In the genomic region with DNA sequence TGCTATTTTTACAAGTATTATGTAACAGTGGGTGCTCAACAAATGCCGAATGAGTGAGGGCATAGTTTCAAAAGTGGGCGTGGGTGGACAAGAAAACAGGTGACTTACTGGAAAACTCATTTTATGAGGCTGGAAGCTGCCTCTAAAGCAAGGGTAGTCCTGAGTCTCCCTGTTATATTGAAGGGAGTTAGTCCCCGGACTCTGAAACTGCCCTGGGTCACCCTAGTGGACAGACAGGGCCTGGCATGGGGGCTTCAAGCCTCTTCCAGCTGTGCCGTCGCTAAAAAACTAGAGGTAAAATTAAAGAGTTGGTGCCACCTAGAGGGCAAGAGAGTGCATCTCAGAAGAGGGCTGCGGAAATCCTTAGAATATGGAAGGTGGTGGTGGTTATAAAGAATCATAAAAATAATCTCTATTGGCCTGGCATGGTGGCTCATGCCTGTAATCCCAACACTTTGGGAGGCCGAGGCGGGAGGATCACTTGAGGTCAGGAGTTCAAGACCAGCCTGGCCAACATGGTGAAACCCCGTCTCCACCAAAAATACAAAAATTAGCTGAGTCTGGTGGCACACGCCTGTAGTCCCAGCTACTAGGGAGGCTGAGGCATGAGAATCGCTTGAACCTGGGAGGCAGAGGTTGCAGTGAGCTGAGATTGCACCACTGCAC, we compare ENCODE assay signal across 8 cellular contexts. TPM values are rescaled to one million over a fixed set of nuclear protein-coding genes. Genes with fewer than 3 reads are reported as not detected.
A peak's percentile ranks its signal among the peaks of the same experiment; 100 is the strongest.
DNase-seq lines count a peak whose midpoint lies in the region; ATAC-seq, FAIRE-seq and TF ChIP-seq lines count a peak whose summit lies in the region.
"Not testable (repeated sequence)": the region's sequence is repeated elsewhere in the genome, so short reads cannot be mapped to it uniquely, and the experiment has no call there.

No MANE protein-coding gene starts in this region.

- not testable (repeated sequence) for H3K36me3 ChIP-seq in bronchial epithelial cell (ENCODE audit: control insufficient read depth, insufficient read depth, low read length); small intestine (ENCODE audit: control insufficient read depth in 2 of 2, insufficient read depth in 2 of 2, low read length in 2 of 2)

- H3K27me3 ChIP-seq in bronchial epithelial cell (ENCODE audit: control insufficient read depth, insufficient read depth, low read length); small intestine (ENCODE audit: control insufficient read depth in 2 of 2, insufficient read depth in 2 of 2, low read length in 2 of 2): not testable (repeated sequence)

- H3K4me1 ChIP-seq in small intestine (ENCODE audit: control insufficient read depth in 2 of 2, insufficient read depth in 1 of 2, low read depth in 1 of 2, low read length in 1 of 2) = not testable (repeated sequence)

- CTCF ChIA-PET in AG04449 (lab: Yijun Ruan, JAX) = interaction anchor here (0.7 to 9.3 kb wide), 63 partner anchors 9 to 295 kb away, joined by 3 to 216 read pairs (median 4); partner anchors contain the start of genes CNBP and RAB43

- ATAC-seq in GM18868 (IDR thresholded peaks at IDR 0.05; ENCODE audit: unreplicated experiment) = peak; percentile 58
- peak; percentile 57 for ATAC-seq in HG03520 (IDR thresholded peaks at IDR 0.05; ENCODE audit: unreplicated experiment)
- peak; percentile 55 to 61 for ATAC-seq in activated CD4-positive, CD25-positive, alpha-beta regulatory T cell treated with anti-CD3 and anti-CD28 coated beads, Interleukin-2, amount 50 U/mL, for 24 hours

- WGBS in small intestine, 3 donors = 17 to 26% (median 19%) methylated on average over 11 of the region's 11 CpGs

- TF ChIP-seq CTCF in AG04449 (IDR thresholded peaks at IDR 0.05; ENCODE audit: insufficient read depth, low read length, missing control alignments) = peak; percentile 84
- peak; percentile 76 for TF ChIP-seq CTCF in bronchial epithelial cell (IDR thresholded peaks at IDR 0.05; ENCODE audit: insufficient read depth, low read length, severe bottlenecking)

- POLR2A ChIA-PET in AG04449 (lab: Yijun Ruan, JAX) = interaction anchor here (0.9 to 1.3 kb wide), 3 partner anchors 62 to 101 kb away, joined by 3 to 5 read pairs (median 4); partner anchors contain the start of gene CNBP

- DNase-seq in AG04449 (ENCODE audit: low read depth, low spot score) (peak; percentile 40), NCI-H524 treated with DMSO at 0.1 percent for 48 hours (lab: John Stamatoyannopoulos, UW) (peak; percentile 69), bronchial epithelial cell (ENCODE audit: low read depth) (peak; percentile 75), iris pigment epithelial cell (ENCODE audit: low read depth) (peak; percentile 87), small intestine (peak; percentile 87)

- peak overlapping the region in 1 of 2 donors; percentile 61 for H3K27ac ChIP-seq in small intestine (ENCODE audit: low read depth in 1 of 2, low read length in 1 of 2)

- not testable (repeated sequence) for H3K4me3 ChIP-seq in AG04449 (ENCODE audit: low read depth, low read length); bronchial epithelial cell (ENCODE audit: low read depth, low read length); small intestine (ENCODE audit: low read depth in 1 of 2, low read length in 2 of 2)

- H3K9me3 ChIP-seq in small intestine (ENCODE audit: control insufficient read depth, low read depth) = not testable (repeated sequence)

- FAIRE-seq in bronchial epithelial cell (lab: Jason Lieb, UNC); small intestine (lab: Jason Lieb, UNC): not testable (repeated sequence)

RNA-seq across cellular contexts. Expression of gene COPG1, which starts 3.6 kb away (rescaled TPM):
- 165 and 259 TPM in 2 replicates for total RNA-seq in bronchial epithelial cell
- polyA plus RNA-seq in small intestine = 100 to 1,000 TPM; 112 to 141 (median 130) TPM

RNA-seq across cellular contexts. Expression of gene HMCES, which starts 32.9 kb away (rescaled TPM):
- 30.5 and 35.6 TPM in 2 replicates for total RNA-seq in bronchial epithelial cell
- 10 to 100 TPM; 28.9 to 35.3 (median 34.9) TPM for polyA plus RNA-seq in small intestine
